25 cellular contexts compared by ENCODE assay signal in the genomic region with DNA sequence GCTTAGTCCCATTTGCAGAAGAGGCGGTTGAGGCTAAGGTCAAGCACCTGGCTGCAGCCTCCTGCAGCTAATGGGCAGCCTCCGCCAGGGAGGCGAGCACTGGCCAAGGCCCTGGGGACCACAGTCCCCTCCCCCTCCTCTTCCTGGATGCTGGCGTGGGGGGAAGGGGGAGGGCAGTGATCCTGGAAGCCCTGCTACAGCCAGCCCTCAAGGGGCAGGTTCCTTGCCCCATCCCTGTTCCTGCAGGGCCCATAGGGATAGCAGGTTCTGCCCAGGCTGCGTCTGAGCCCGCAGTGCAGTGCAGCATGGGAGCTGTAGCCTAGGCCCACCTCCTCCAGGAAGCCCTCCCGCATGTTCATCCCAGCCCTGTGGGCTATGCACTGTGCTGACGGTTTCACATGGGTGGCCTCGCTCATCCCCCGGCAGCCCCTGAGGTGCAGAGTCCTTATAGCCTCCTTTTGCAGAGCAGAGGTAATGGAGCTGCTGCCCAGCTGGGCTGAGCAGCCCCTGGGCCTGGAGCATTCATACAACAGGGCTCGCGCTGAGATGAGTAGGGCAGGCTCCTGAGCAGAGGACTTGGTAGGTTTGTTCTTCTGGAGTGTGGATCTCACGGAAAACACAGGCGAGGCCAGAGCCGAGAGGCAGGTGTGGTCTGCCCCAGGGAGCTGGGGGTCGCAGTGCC. TPM values are rescaled to one million over a fixed set of nuclear protein-coding genes. Genes with fewer than 3 reads are reported as not detected.
"Had no signal": no experiment of that assay in that cellular context is flagged by ENCODE, and none has a peak within 500 bp of the region (broad histone marks: within the 10 kb centered on the region; RNA-seq: fewer than 3 reads in every experiment).

No MANE protein-coding gene starts in this region.

- H3K27ac Mint-ChIP-seq: activated CD8-positive, alpha-beta memory T cell treated with anti-CD3 and anti-CD28 coated beads, Interleukin-2, amount 10 ng/mL, durations not matched to agents 7 days and 5 days; activated naive CD4-positive, alpha-beta T cell treated with anti-CD3 and anti-CD28 coated beads, Interleukin-2, amount 50 U/mL, for 24 hours; activated T-cell treated with anti-CD3 and anti-CD28 coated beads, Interleukin-2, amount 50 U/mL, for 24 hours; activated T-helper 1 cell treated with anti-CD3 and anti-CD28 coated beads, Interleukin-12 subunit alpha, Interleukin-12 subunit beta, Interleukin-2, Interleukin-4 antibody, amounts not matched to agents 30 ng/mL and 10 ng/mL and 1 ng/mL, durations not matched to agents 14 hours and 24 hours and 36 hours; T-helper 17 cell; WTC11 had no signal

- H3K9me3 ChIP-seq: breast epithelium had no signal

- DNase-seq: activated CD4-positive, alpha-beta T cell treated with anti-CD3 and anti-CD28 coated beads for 48 hours; activated CD4-positive, alpha-beta T cell treated with anti-CD3 and anti-CD28 coated beads, Interleukin-2, amount 50 U/mL, for 4 hours; activated CD4-positive, CD25-positive, alpha-beta regulatory T cell treated with anti-CD3 and anti-CD28 coated beads, Interleukin-2, amount 50 U/mL, for 72 hours; activated CD8-positive, alpha-beta memory T cell treated with anti-CD3 and anti-CD28 coated beads, Interleukin-2, amount 10 ng/mL, durations not matched to agents 7 days and 5 days; activated effector memory CD4-positive, alpha-beta T cell treated with Interleukin-2 at 50 U/mL for 16 hours; activated naive CD4-positive, alpha-beta T cell; activated T-cell treated with anti-CD3 and anti-CD28 coated beads, Interleukin-2, amount 50 U/mL, for 24 hours; aorta; Kasumi-1; NCI-H1048; NCI-H1930; NCI-H2171; NCI-H2227 treated with DMSO at 0.1 percent for 48 hours; NCI-H446 treated with DMSO at 0.1 percent for 48 hours; NCI-H524 treated with DMSO at 0.1 percent for 48 hours; SIG-M5; T-helper 17 cell; T-helper 9 cell had no signal

- H3K27ac ChIP-seq: breast epithelium had no signal

- H3K9me3 Mint-ChIP-seq: activated naive CD4-positive, alpha-beta T cell treated with anti-CD3 and anti-CD28 coated beads, Interleukin-2, amount 50 U/mL, for 24 hours; activated T-helper 1 cell treated with anti-CD3 and anti-CD28 coated beads, Interleukin-12 subunit alpha, Interleukin-12 subunit beta, Interleukin-2, Interleukin-4 antibody, amounts not matched to agents 30 ng/mL and 10 ng/mL and 1 ng/mL, durations not matched to agents 14 hours and 24 hours and 36 hours; WTC11 had no signal

- H3K4me3 Mint-ChIP-seq: activated CD8-positive, alpha-beta memory T cell treated with anti-CD3 and anti-CD28 coated beads, Interleukin-2, amount 10 ng/mL, durations not matched to agents 7 days and 5 days; activated naive CD4-positive, alpha-beta T cell treated with anti-CD3 and anti-CD28 coated beads, Interleukin-2, amount 50 U/mL, for 24 hours; activated T-cell treated with anti-CD3 and anti-CD28 coated beads, Interleukin-2, amount 50 U/mL, for 24 hours; activated T-helper 1 cell treated with anti-CD3 and anti-CD28 coated beads, Interleukin-12 subunit alpha, Interleukin-12 subunit beta, Interleukin-2, Interleukin-4 antibody, amounts not matched to agents 30 ng/mL and 10 ng/mL and 1 ng/mL, durations not matched to agents 14 hours and 24 hours and 36 hours; T-helper 17 cell; WTC11 had no signal

- H3K36me3 ChIP-seq: breast epithelium had no signal

- H3K36me3 Mint-ChIP-seq: activated CD8-positive, alpha-beta memory T cell treated with anti-CD3 and anti-CD28 coated beads, Interleukin-2, amount 10 ng/mL, durations not matched to agents 7 days and 5 days; activated naive CD4-positive, alpha-beta T cell treated with anti-CD3 and anti-CD28 coated beads, Interleukin-2, amount 50 U/mL, for 24 hours had no signal

- H3K4me1 Mint-ChIP-seq: activated CD8-positive, alpha-beta memory T cell treated with anti-CD3 and anti-CD28 coated beads, Interleukin-2, amount 10 ng/mL, durations not matched to agents 7 days and 5 days; activated naive CD4-positive, alpha-beta T cell treated with anti-CD3 and anti-CD28 coated beads, Interleukin-2, amount 50 U/mL, for 24 hours; WTC11 had no signal

- H3K4me1 ChIP-seq: breast epithelium had no signal

- H3K4me3 ChIP-seq: breast epithelium had no signal

- ATAC-seq: activated CD8-positive, alpha-beta memory T cell treated with anti-CD3 and anti-CD28 coated beads, Interleukin-2, amount 10 ng/mL, durations not matched to agents 7 days and 5 days; PC-3; T-helper 17 cell; WTC11 had no signal

RNA-seq across cellular contexts. Expression of a gene that starts 36.0 kb away (rescaled TPM):
- total RNA-seq: activated CD8-positive, alpha-beta memory T cell treated with anti-CD3 and anti-CD28 coated beads, Interleukin-2, amount 10 ng/mL, durations not matched to agents 7 days and 5 days; activated T-helper 1 cell treated with anti-CD3 and anti-CD28 coated beads, Interleukin-12 subunit alpha, Interleukin-12 subunit beta, Interleukin-2, Interleukin-4 antibody, amounts not matched to agents 30 ng/mL and 10 ng/mL and 1 ng/mL, durations not matched to agents 14 hours and 24 hours and 36 hours; breast epithelium; PC-3; RPMI7951 had no signal
- polyA plus RNA-seq: aorta had no signal

RNA-seq across cellular contexts. Expression of a gene that starts 38.7 kb away (rescaled TPM):
- total RNA-seq: activated CD8-positive, alpha-beta memory T cell treated with anti-CD3 and anti-CD28 coated beads, Interleukin-2, amount 10 ng/mL, durations not matched to agents 7 days and 5 days; activated T-helper 1 cell treated with anti-CD3 and anti-CD28 coated beads, Interleukin-12 subunit alpha, Interleukin-12 subunit beta, Interleukin-2, Interleukin-4 antibody, amounts not matched to agents 30 ng/mL and 10 ng/mL and 1 ng/mL, durations not matched to agents 14 hours and 24 hours and 36 hours; aorta; breast epithelium; cerebellum; PC-3; RPMI7951; T-helper 17 cell; WTC11 had no signal
- polyA plus RNA-seq: aorta had no signal
